9 cellular contexts compared by ENCODE assay signal in the genomic region with DNA sequence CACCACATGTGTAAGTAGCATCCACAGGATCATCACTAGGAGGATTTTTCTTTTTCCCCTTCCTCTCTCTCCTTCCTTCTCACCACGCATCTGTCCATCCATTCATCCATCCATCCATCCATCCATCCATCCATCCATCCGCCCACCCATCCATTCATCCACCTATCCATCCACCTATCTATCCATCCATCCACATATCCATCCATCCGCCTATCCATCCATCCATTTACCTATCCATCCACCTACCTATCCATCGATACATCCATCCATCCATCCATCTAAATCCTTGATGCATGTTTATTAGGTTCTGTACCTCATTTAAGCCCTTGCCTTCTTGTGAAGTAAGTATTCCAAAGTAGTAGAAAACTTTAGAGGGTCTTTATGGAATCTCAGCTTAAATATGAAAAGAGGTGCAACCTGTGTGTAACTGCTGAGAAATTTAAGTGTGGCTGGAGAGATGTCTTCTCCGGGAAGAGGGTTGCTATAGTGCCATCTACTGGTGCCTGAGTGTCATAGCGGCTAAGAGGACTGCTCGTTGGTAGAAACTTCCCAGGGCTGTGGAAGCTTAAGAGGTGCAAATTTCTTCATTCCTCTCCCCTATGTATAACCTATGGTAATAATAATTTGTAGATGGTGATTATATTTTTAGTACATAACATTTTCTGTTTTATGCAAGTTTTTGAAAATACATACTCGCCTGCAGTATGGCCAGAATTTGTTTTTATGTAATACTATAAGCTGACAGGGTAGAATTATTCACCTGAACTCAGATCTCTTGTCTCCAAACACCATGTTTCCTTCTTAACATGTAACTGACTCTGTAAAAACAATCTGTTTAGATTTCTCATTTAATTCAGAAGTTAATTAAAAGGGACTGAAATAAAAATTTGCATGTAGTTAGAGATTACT. TPM values are rescaled to one million over a fixed set of nuclear protein-coding genes. Genes with fewer than 3 reads are reported as not detected.
A peak's percentile ranks its signal among the peaks of the same experiment; 100 is the strongest.
DNase-seq lines count a peak whose midpoint lies in the region; ATAC-seq and TF ChIP-seq lines count a peak whose summit lies in the region.
"Had no signal": no experiment of that assay in that cellular context is flagged by ENCODE, and none has a peak within 500 bp of the region (broad histone marks: within the 10 kb centered on the region; RNA-seq: fewer than 3 reads in every experiment).

No MANE protein-coding gene starts in this region.

- H3K27me3 ChIP-seq in cardiac muscle cell: no peaks in the 10 kb centered on the region
- no peaks in the 10 kb centered on the region for H3K27me3 ChIP-seq in SU-DHL-6 (ENCODE audit: low read length)

- no peak overlapping the region for H3K4me2 ChIP-seq in SU-DHL-6 (ENCODE audit: low read depth, low read length, poor library complexity, severe bottlenecking)

- H3K27ac ChIP-seq in cardiac muscle cell (no peak overlapping the region), SU-DHL-6 (ENCODE audit: low read depth, low read length) (no peak overlapping the region)
- H3K27ac ChIP-seq: epithelial cell of prostate had no signal

- DNase-seq in cardiac muscle cell (ENCODE audit: low read depth in 1 of 2, low spot score in 1 of 2) (peak; percentile 74 to 78), Right ventricle myocardium inferior (ENCODE audit: missing footprints) (no peak), NCI-H1105 (lab: John Stamatoyannopoulos, UW) (peak; percentile 44), left kidney (ENCODE audit: low read depth, low spot score) (peak; percentile 79)
- peak; percentile 31 for DNase-seq in central memory CD4-positive, alpha-beta T cell
- peak; percentile 45 for DNase-seq in stimulated activated CD8-positive, alpha-beta memory T cell treated with anti-CD3 and anti-CD28 coated beads, Interleukin-4, amount 100 ng/mL, for 48 hours

- no peak overlapping the region for H3K9ac ChIP-seq in SU-DHL-6 (ENCODE audit: low read length)

- no peaks in the 10 kb centered on the region for H3K4me1 ChIP-seq in cardiac muscle cell (ENCODE audit: low read depth)

- no peaks in the 10 kb centered on the region for H3K36me3 ChIP-seq in cardiac muscle cell
- H3K36me3 ChIP-seq in SU-DHL-6 (ENCODE audit: low read length): no peaks in the 10 kb centered on the region

- no peaks in the 10 kb centered on the region for H4K20me1 ChIP-seq in SU-DHL-6 (ENCODE audit: low read depth, low read length)

- no peaks in the 10 kb centered on the region for H3K9me2 ChIP-seq in SU-DHL-6 (replicated peaks; ENCODE audit: insufficient read depth, low read length)

- H3K4me3 ChIP-seq in cardiac muscle cell (no peak overlapping the region), SU-DHL-6 (ENCODE audit: insufficient read depth, low read length, poor library complexity, severe bottlenecking) (no peak overlapping the region)

- ATAC-seq in Right ventricle myocardium inferior (no peak), GM21528 (IDR thresholded peaks at IDR 0.05; ENCODE audit: low FRiP score, unreplicated experiment) (no peak)

- H3K9me3 ChIP-seq in cardiac muscle cell (ENCODE audit: low read depth) (no peaks in the 10 kb centered on the region), SU-DHL-6 (ENCODE audit: insufficient read depth, low read length) (no peaks in the 10 kb centered on the region)

- H2AFZ ChIP-seq in SU-DHL-6 (ENCODE audit: low read depth, low read length, severe bottlenecking): no peak overlapping the region

- TF ChIP-seq CTCF in cardiac muscle cell (IDR thresholded peaks at IDR 0.05; ENCODE audit: low read depth, low read length) (peak; percentile 98), SU-DHL-6 (IDR thresholded peaks at IDR 0.05; ENCODE audit: insufficient read depth, low read length, poor library complexity, severe bottlenecking) (peak; percentile 80)

- intact Hi-C loops in Right ventricle myocardium inferior (cut with DNase I): no loop called here

- H3K79me2 ChIP-seq in SU-DHL-6 (ENCODE audit: insufficient read depth, low read length): no peaks in the 10 kb centered on the region

- no peaks in the 10 kb centered on the region for H3F3A ChIP-seq in SU-DHL-6 (ENCODE audit: insufficient read depth)

RNA-seq across cellular contexts. Expression of a gene that starts 46.0 kb away (rescaled TPM):
- 0.21 TPM in 1 of 2 replicates, not detected in the other for total RNA-seq in cardiac muscle cell
- 0.36 TPM in 1 of 2 replicates, not detected in the other for polyA plus RNA-seq in cardiac muscle cell
- 0.16 TPM for total RNA-seq in Right ventricle myocardium inferior
